9 cellular contexts compared by ENCODE assay signal in the genomic region with DNA sequence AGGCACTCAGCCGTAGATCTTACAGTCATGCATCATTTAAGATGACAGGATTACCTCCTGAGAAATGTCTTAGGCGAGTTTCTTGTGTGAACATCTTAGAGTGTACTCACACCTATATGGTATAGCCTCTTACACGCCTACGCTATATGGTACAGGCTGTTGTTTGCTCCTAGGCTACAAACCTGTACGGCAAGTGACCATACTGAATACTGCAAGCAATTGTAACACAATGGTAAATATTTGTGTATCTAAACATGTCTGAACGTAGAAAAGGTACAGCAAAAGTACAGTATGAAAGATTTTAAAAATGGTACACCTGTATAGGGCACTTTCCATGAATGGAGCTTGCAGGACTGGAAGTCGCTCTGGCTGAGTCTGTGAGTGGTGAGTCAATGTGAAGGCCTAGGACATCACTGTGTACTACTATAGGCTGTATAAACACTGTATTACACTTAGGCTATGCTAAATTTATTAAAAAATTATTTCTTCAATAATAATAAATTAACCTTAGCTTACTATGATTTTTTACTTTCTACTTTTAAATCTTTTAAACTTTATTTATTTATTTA. TPM values are rescaled to one million over a fixed set of nuclear protein-coding genes. Genes with fewer than 3 reads are reported as not detected.
DNase-seq lines count a peak whose midpoint lies in the region; ATAC-seq and TF ChIP-seq lines count a peak whose summit lies in the region.
"Had no signal": no experiment of that assay in that cellular context is flagged by ENCODE, and none has a peak within 500 bp of the region (broad histone marks: within the 10 kb centered on the region; RNA-seq: fewer than 3 reads in every experiment).

No MANE protein-coding gene starts in this region.

- no peaks in the 10 kb centered on the region for H3K36me3 Mint-ChIP-seq in CD4-positive, alpha-beta memory T cell
- peaks cover 5% of the 10 kb centered on the region for H3K36me3 Mint-ChIP-seq in neural crest cell (ENCODE audit: low read depth)

- H3K79me2 ChIP-seq in OCI-LY7 (ENCODE audit: insufficient read depth, low read depth, low read length) = no peaks in the 10 kb centered on the region

- BruUV-seq in OCI-LY7 (replicated peaks; lab: Mats Ljungman, UMichigan) = no TSS peak

- TF ChIP-seq CTCF in colonic mucosa (IDR thresholded peaks at IDR 0.05) = no peak
- no peak for TF ChIP-seq CTCF in neural crest cell (conservative IDR thresholded peaks at IDR 0.05)
- no peak for TF ChIP-seq CTCF in OCI-LY7 (conservative IDR thresholded peaks at IDR 0.05; ENCODE audit: low read length)

- no peak overlapping the region for H2AFZ ChIP-seq in OCI-LY7 (ENCODE audit: low read length)

- peaks cover 40% of the 10 kb centered on the region for H3K27me3 ChIP-seq in CD4-positive, alpha-beta memory T cell (ENCODE audit: insufficient read depth, low read length)
- H3K27me3 ChIP-seq in colonic mucosa = no peaks in the 10 kb centered on the region

- peak overlapping the region in 1 of 2 donors; percentile 89 for H3K9ac ChIP-seq in colonic mucosa (ENCODE audit: low read depth in 2 of 2, low read length in 2 of 2)

- no peak overlapping the region for H3K4me2 ChIP-seq in OCI-LY7 (ENCODE audit: low read length)

- no peak for ATAC-seq in HG02571 (IDR thresholded peaks at IDR 0.05; ENCODE audit: unreplicated experiment)

- no peak for DNase-seq in CD4-positive, alpha-beta memory T cell
- DNase-seq in LoVo (ENCODE audit: low spot score) (peak; percentile 44), colonic mucosa (no peak), neural crest cell (ENCODE audit: low read depth, low spot score) (no peak), superior temporal gyrus (ENCODE audit: extremely low spot score) (no peak), OCI-LY7 (ENCODE audit: low spot score) (no peak), foreskin melanocyte (no peak)
- DNase-seq: NCI-H2227 treated with DMSO at 0.1 percent for 48 hours had no signal

- POLR2A ChIA-PET in CD4-positive, alpha-beta memory T cell (lab: Charles Lee; ENCODE audit: partially characterized antibody) = no interaction called here
- POLR2A ChIA-PET in OCI-LY7 (lab: Charles Lee) = no interaction called here

- H3K4me1 ChIP-seq in CD4-positive, alpha-beta memory T cell (ENCODE audit: insufficient read depth, low read length) = peaks cover 4% of the 10 kb centered on the region
- H3K4me1 ChIP-seq in colonic mucosa (no peaks in the 10 kb centered on the region), OCI-LY7 (ENCODE audit: insufficient read depth, low read length, poor library complexity, severe bottlenecking) (no peaks in the 10 kb centered on the region)

- H3K27ac ChIP-seq in CD4-positive, alpha-beta memory T cell (ENCODE audit: low read depth, low read length) = no peak overlapping the region
- peak overlapping the region; percentile 73 for H3K27ac ChIP-seq in colonic mucosa
- H3K27ac ChIP-seq in OCI-LY7 (ENCODE audit: low read depth, low read length, poor library complexity, severe bottlenecking) = no peak overlapping the region

- no peaks in the 10 kb centered on the region for H4K20me1 ChIP-seq in OCI-LY7 (ENCODE audit: insufficient read depth, low read length)

- intact Hi-C loops in CD4-positive, alpha-beta memory T cell (cut with micrococcal nuclease) = no loop called here
- intact Hi-C loops in colonic mucosa (cut with DNase I) = no loop called here
- intact Hi-C loops in OCI-LY7 (cut with micrococcal nuclease; ENCODE audit: unreplicated experiment) = no loop called here

- H3K9me3 Mint-ChIP-seq in CD4-positive, alpha-beta memory T cell = peaks cover 0 to 3% (median 0%) of the 10 kb centered on the region in 8 donors
- H3K9me3 Mint-ChIP-seq in neural crest cell = peaks cover 3% of the 10 kb centered on the region

- peak overlapping the region; percentile 65 to 80 (median 74) for H3K4me3 Mint-ChIP-seq in CD4-positive, alpha-beta memory T cell
- peak overlapping the region; percentile 61 for H3K4me3 Mint-ChIP-seq in neural crest cell

- no peaks in the 10 kb centered on the region for H3K9me3 ChIP-seq in CD4-positive, alpha-beta memory T cell (ENCODE audit: control insufficient read depth in 1 of 2, low read length in 2 of 2)
- no peaks in the 10 kb centered on the region for H3K9me3 ChIP-seq in colonic mucosa
- H3K9me3 ChIP-seq in OCI-LY7 (ENCODE audit: low read length) = no peaks in the 10 kb centered on the region

- H3K4me1 Mint-ChIP-seq in CD4-positive, alpha-beta memory T cell = peaks cover 4 to 10% (median 5%) of the 10 kb centered on the region in 4 donors
- peaks cover 4% of the 10 kb centered on the region for H3K4me1 Mint-ChIP-seq in neural crest cell

- no peaks in the 10 kb centered on the region for H3K9me2 ChIP-seq in OCI-LY7 (ENCODE audit: insufficient read depth, low read length)

- no peak overlapping the region for H3K4me3 ChIP-seq in CD4-positive, alpha-beta memory T cell (ENCODE audit: low read length in 2 of 2)
- H3K4me3 ChIP-seq in colonic mucosa (peak overlapping the region; percentile 63), OCI-LY7 (ENCODE audit: low read depth, low read length, poor library complexity, severe bottlenecking) (no peak overlapping the region)

- H3K36me3 ChIP-seq in CD4-positive, alpha-beta memory T cell (ENCODE audit: insufficient read depth, low read length) = no peaks in the 10 kb centered on the region
- no peaks in the 10 kb centered on the region for H3K36me3 ChIP-seq in colonic mucosa
- no peaks in the 10 kb centered on the region for H3K36me3 ChIP-seq in OCI-LY7 (ENCODE audit: insufficient read depth, low read length)

- peaks cover 45 to 62% of the 10 kb centered on the region in 2 donors for H3K27me3 Mint-ChIP-seq in CD4-positive, alpha-beta memory T cell
- peaks cover 90% of the 10 kb centered on the region for H3K27me3 Mint-ChIP-seq in neural crest cell (ENCODE audit: low read depth)

- H3K27ac Mint-ChIP-seq in CD4-positive, alpha-beta memory T cell = peak overlapping the region in 1 of 7 donors; percentile 6
- H3K27ac Mint-ChIP-seq in neural crest cell (ENCODE audit: unreplicated experiment) = no peak overlapping the region

- CTCF ChIA-PET in CD4-positive, alpha-beta memory T cell (lab: Charles Lee; ENCODE audit: partially characterized antibody) = no interaction called here
- CTCF ChIA-PET in OCI-LY7 (lab: Charles Lee; ENCODE audit: unreplicated experiment) = no interaction called here

RNA-seq across cellular contexts. Expression of a gene that starts 0.5 kb away (rescaled TPM):
- not detected for total RNA-seq in CD4-positive, alpha-beta memory T cell
- polyA plus RNA-seq in CD4-positive, alpha-beta memory T cell = not detected
- total RNA-seq in colonic mucosa (10 to 100 TPM; 12.2 to 12.8 TPM), neural crest cell (not detected in 2 replicates), OCI-LY7 (2022) (not detected in 2 replicates)
- total RNA-seq in OCI-LY7 (2014; rRNA removed; shearing (Covaris generic)) = not detected in 2 replicates

Comparison
In these comparisons a context has a peak if more than half of its experiments do, and no peak if none do; other contexts are left out.
1. RNA of a gene that starts 0.5 kb away (total RNA-seq): 12.2 to 12.8 TPM in colonic mucosa; not detected in neural crest cell, not detected in CD4-positive, alpha-beta memory T cell and not detected in OCI-LY7; every median in the first group is over 10 times any median in the second.